Comparison of ENCODE assay signal across 37 cellular contexts in genomic region chr7:95321720-95322119, GRCh38. TPM values are rescaled to one million over a fixed set of nuclear protein-coding genes. Genes with fewer than 3 reads are reported as not detected.
"Had no signal": no experiment of that assay in that cellular context is flagged by ENCODE, and none has a peak within 500 bp of the region (broad histone marks: within the 10 kb centered on the region; RNA-seq: fewer than 3 reads in every experiment).

No MANE protein-coding gene starts in this region.

- DNase-seq: Karpas-422, Kasumi-1, MG63, MM.1S, MV-4-11, NCI-H1048, NCI-H1092, NCI-H1092 treated with DMSO at 0.1 percent for 48 hours, NCI-H1105, NCI-H1105 treated with DMSO at 0.1 percent for 48 hours, NCI-H1417, NCI-H1417 treated with DMSO at 0.1 percent for 48 hours, NCI-H1436, NCI-H1436 treated with DMSO at 0.1 percent for 48 hours, NCI-H146, NCI-H1694, NCI-H1694 treated with DMSO at 0.1 percent for 48 hours, NCI-H187, NCI-H187 treated with DMSO at 0.1 percent for 48 hours, NCI-H1930, NCI-H2029, NCI-H2029 treated with DMSO at 0.1 percent for 48 hours, NCI-H2081, NCI-H2081 treated with DMSO at 0.1 percent for 48 hours, NCI-H2107, NCI-H2171, NCI-H2171 treated with DMSO at 0.1 percent for 48 hours, NCI-H2227 treated with DMSO at 0.1 percent for 48 hours, NCI-H226, NCI-H345, NCI-H446, NCI-H446 treated with DMSO at 0.1 percent for 48 hours, NCI-H510A, NCI-H510A treated with DMSO at 0.1 percent for 48 hours had no signal

- H3K36me3 ChIP-seq: MG63 had no signal

- H3K27me3 ChIP-seq: MG63 had no signal

- H3K4me3 ChIP-seq: MG63 had no signal

- H3K9me3 ChIP-seq: MG63 had no signal

RNA-seq across cellular contexts. Expression of gene PON1, which starts 2.6 kb away (rescaled TPM):
- total RNA-seq: M059J, MCF 10A, NCI-H460 had no signal
